Comparison of ENCODE assay signal across 27 cellular contexts in the genomic region with DNA sequence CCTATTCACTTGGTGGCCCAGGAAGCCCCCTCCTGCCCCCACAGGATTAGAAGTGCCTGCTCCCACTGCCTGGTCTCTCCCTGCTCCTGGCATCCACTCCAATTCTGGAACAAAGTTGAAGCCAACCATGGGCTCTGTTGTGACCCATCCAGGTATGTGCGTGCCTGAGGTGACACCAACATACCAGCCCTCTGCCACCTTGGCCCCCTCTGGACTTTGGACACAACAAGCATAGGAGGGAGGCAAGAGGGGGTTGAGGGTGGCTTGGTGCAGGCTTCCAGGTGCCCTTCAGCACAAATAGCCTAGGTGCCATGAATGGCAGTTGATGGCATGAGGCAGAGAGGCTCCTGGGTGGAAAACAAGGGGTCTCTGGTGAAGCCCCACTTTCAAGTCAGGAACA.
"Had no signal": no experiment of that assay in that cellular context is flagged by ENCODE, and none has a peak within 500 bp of the region (broad histone marks: within the 10 kb centered on the region; RNA-seq: fewer than 3 reads in every experiment).

No MANE protein-coding gene starts in this region.

- H3K4me1 ChIP-seq: colonic mucosa, esophagus squamous epithelium, gastrocnemius medialis, left lung, lower lobe of right lung had no signal

- H3K36me3 ChIP-seq: colonic mucosa, esophagus squamous epithelium, gastrocnemius medialis, left lung, lower lobe of right lung had no signal

- H3K4me1 Mint-ChIP-seq: endodermal cell, immature natural killer cell, mesothelial cell of epicardium had no signal

- DNase-seq: cerebellar nuclear complex; colonic mucosa; cortex of kidney; effector CD8-positive, alpha-beta T cell; effector memory CD8-positive, alpha-beta T cell; endodermal cell; erythroblast; esophagus squamous epithelium; foreskin fibroblast; foreskin melanocyte; gastrocnemius medialis; glutamatergic neuron; head of caudate nucleus; hypothalamus; immature natural killer cell; islet precursor cell; kidney; left cardiac atrium; left lung; left ventricle myocardium superior; lower lobe of right lung; mesenchymal stem cell had no signal

- H3K27me3 Mint-ChIP-seq: dendritic cell treated with granulocyte-macrophage colony-stimulating factor and Interleukin-4, amounts not matched to agents 40 ng/mL and 50 ng/mL, for 4 days; effector memory CD8-positive, alpha-beta T cell had no signal

- H3K9me3 Mint-ChIP-seq: mesothelial cell of epicardium had no signal

- H3K27me3 ChIP-seq: colonic mucosa, esophagus squamous epithelium, gastrocnemius medialis, hepatocyte, left lung had no signal

- H2AFZ ChIP-seq: hepatocyte had no signal

- H3K9me3 ChIP-seq: colonic mucosa, esophagus squamous epithelium, gastrocnemius medialis, lower lobe of right lung had no signal

- H3K4me3 Mint-ChIP-seq: dendritic cell treated with granulocyte-macrophage colony-stimulating factor and Interleukin-4, amounts not matched to agents 40 ng/mL and 50 ng/mL, for 4 days; effector memory CD8-positive, alpha-beta T cell; endodermal cell; immature natural killer cell; mesothelial cell of epicardium had no signal

- H3K4me2 ChIP-seq: hepatocyte had no signal

- H3K27ac Mint-ChIP-seq: dendritic cell treated with granulocyte-macrophage colony-stimulating factor and Interleukin-4, amounts not matched to agents 40 ng/mL and 50 ng/mL, for 4 days; effector memory CD8-positive, alpha-beta T cell; endodermal cell; immature natural killer cell; mesothelial cell of epicardium had no signal

- ATAC-seq: effector memory CD8-positive, alpha-beta T cell; esophagus mucosa; gastrocnemius medialis; left cardiac atrium; left lung; left ventricle myocardium superior had no signal

- H3K36me3 Mint-ChIP-seq: mesothelial cell of epicardium had no signal

- H3K27ac ChIP-seq: colonic mucosa, epithelial cell of prostate, esophagus squamous epithelium, gastrocnemius medialis, hepatocyte, left lung, lower lobe of right lung had no signal

- H3K4me3 ChIP-seq: colonic mucosa, esophagus squamous epithelium, gastrocnemius medialis, hepatocyte, left lung, lower lobe of right lung had no signal
